In genomic region chr1:196454792-196455191, GRCh38 we compare ENCODE assay signal across 2 cellular contexts.
TF ChIP-seq lines count a peak whose summit lies in the region.

No MANE protein-coding gene starts in this region.

TF ChIP-seq in liver, 16 proteins besides CTCF, POLR2A, EP300 and RAD21 (continued from another document):
- TF ChIP-seq, protein P1, sequence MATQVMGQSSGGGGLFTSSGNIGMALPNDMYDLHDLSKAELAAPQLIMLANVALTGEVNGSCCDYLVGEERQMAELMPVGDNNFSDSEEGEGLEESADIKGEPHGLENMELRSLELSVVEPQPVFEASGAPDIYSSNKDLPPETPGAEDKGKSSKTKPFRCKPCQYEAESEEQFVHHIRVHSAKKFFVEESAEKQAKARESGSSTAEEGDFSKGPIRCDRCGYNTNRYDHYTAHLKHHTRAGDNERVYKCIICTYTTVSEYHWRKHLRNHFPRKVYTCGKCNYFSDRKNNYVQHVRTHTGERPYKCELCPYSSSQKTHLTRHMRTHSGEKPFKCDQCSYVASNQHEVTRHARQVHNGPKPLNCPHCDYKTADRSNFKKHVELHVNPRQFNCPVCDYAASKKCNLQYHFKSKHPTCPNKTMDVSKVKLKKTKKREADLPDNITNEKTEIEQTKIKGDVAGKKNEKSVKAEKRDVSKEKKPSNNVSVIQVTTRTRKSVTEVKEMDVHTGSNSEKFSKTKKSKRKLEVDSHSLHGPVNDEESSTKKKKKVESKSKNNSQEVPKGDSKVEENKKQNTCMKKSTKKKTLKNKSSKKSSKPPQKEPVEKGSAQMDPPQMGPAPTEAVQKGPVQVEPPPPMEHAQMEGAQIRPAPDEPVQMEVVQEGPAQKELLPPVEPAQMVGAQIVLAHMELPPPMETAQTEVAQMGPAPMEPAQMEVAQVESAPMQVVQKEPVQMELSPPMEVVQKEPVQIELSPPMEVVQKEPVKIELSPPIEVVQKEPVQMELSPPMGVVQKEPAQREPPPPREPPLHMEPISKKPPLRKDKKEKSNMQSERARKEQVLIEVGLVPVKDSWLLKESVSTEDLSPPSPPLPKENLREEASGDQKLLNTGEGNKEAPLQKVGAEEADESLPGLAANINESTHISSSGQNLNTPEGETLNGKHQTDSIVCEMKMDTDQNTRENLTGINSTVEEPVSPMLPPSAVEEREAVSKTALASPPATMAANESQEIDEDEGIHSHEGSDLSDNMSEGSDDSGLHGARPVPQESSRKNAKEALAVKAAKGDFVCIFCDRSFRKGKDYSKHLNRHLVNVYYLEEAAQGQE (IDR thresholded peaks at IDR 0.05), result no peak
- no peak for TF ChIP-seq ATF3 (IDR thresholded peaks at IDR 0.05)
- peak; percentile 38 for TF ChIP-seq HNF4G (IDR thresholded peaks at IDR 0.05)
- peak; percentile 61 for TF ChIP-seq YY1 (IDR thresholded peaks at IDR 0.05)
- no peak for TF ChIP-seq EGR1 (IDR thresholded peaks at IDR 0.05; ENCODE audit: low read depth in 2 of 2)
- no peak for TF ChIP-seq NR2F2 (IDR thresholded peaks at IDR 0.05)
- no peak for TF ChIP-seq FOXA2 (IDR thresholded peaks at IDR 0.05)
- peak; percentile 37 for TF ChIP-seq ZBTB33 (IDR thresholded peaks at IDR 0.05)
- peak; percentile 38 for TF ChIP-seq SP1 (IDR thresholded peaks at IDR 0.05)
- TF ChIP-seq TAF1 (conservative IDR thresholded peaks at IDR 0.05), result no peak
- TF ChIP-seq JUND (IDR thresholded peaks at IDR 0.05), result peak in 1 of 2 donors; percentile 12
- TF ChIP-seq MAX (IDR thresholded peaks at IDR 0.05), result peak; percentile 80
TF ChIP-seq in liver: peak in this region for 8.

TF ChIP-seq in HepG2, 621 proteins besides CTCF, POLR2A, EP300 and RAD21 (continued from another document):
- TF ChIP-seq, protein P2, sequence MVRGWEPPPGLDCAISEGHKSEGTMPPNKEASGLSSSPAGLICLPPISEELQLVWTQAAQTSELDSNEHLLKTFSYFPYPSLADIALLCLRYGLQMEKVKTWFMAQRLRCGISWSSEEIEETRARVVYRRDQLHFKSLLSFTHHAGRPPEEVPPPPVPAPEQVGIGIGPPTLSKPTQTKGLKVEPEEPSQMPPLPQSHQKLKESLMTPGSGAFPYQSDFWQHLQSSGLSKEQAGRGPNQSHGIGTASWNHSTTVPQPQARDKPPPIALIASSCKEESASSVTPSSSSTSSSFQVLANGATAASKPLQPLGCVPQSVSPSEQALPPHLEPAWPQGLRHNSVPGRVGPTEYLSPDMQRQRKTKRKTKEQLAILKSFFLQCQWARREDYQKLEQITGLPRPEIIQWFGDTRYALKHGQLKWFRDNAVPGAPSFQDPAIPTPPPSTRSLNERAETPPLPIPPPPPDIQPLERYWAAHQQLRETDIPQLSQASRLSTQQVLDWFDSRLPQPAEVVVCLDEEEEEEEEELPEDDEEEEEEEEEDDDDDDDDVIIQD (CRISPR knock-in tag; IDR thresholded peaks at IDR 0.05; ENCODE audit: low read depth), result no peak
- TF ChIP-seq FLYWCH1 (CRISPR knock-in tag; IDR thresholded peaks at IDR 0.05), result no peak
- no peak for TF ChIP-seq NFIB (CRISPR knock-in tag; IDR thresholded peaks at IDR 0.05; ENCODE audit: borderline replicate concordance)
- no peak for TF ChIP-seq RBM39 (IDR thresholded peaks at IDR 0.05; ENCODE audit: low read depth, low read length, poor library complexity, severe bottlenecking)
- no peak for TF ChIP-seq ZBTB21 (CRISPR knock-in tag; IDR thresholded peaks at IDR 0.05)
- TF ChIP-seq NCOR1 (IDR thresholded peaks at IDR 0.05; ENCODE audit: borderline replicate concordance, low read length), result no peak
- TF ChIP-seq, protein P3, sequence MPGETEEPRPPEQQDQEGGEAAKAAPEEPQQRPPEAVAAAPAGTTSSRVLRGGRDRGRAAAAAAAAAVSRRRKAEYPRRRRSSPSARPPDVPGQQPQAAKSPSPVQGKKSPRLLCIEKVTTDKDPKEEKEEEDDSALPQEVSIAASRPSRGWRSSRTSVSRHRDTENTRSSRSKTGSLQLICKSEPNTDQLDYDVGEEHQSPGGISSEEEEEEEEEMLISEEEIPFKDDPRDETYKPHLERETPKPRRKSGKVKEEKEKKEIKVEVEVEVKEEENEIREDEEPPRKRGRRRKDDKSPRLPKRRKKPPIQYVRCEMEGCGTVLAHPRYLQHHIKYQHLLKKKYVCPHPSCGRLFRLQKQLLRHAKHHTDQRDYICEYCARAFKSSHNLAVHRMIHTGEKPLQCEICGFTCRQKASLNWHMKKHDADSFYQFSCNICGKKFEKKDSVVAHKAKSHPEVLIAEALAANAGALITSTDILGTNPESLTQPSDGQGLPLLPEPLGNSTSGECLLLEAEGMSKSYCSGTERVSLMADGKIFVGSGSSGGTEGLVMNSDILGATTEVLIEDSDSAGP (CRISPR knock-in tag; IDR thresholded peaks at IDR 0.05; ENCODE audit: borderline replicate concordance), result no peak
- TF ChIP-seq DNMT3B (CRISPR knock-in tag; conservative IDR thresholded peaks at IDR 0.05), result no peak
- no peak for TF ChIP-seq IKZF5 (CRISPR knock-in tag; IDR thresholded peaks at IDR 0.05)
- TF ChIP-seq ZFAT (CRISPR knock-in tag; conservative IDR thresholded peaks at IDR 0.05), result no peak
- no peak for TF ChIP-seq MXI1 (IDR thresholded peaks at IDR 0.05; ENCODE audit: borderline replicate concordance, low read depth, low read length)
- TF ChIP-seq MTF2 (CRISPR knock-in tag; IDR thresholded peaks at IDR 0.05; ENCODE audit: borderline replicate concordance), result no peak
- no peak for TF ChIP-seq ZNF441 (CRISPR knock-in tag; IDR thresholded peaks at IDR 0.05; ENCODE audit: borderline replicate concordance)
